ENCODE assay signal across 28 cellular contexts in the genomic region with DNA sequence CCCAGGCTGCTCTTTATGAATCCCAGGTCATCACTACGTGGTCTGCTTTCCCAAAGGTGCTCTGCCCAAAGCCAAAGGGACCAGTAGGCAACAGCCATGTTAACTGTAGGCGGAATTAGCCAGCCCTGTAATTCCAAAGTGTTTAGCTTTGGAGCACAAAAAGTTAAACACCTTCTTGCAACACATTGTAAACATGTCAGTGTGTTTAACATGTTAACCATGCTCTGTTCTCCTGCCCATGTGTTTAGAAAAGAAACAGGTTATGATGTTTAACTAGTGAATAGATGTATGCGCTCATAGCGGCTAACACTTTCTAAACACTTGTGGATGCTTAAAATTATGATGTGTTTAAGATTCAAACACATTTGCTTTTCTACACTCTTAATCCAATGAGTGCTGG.
DNase-seq lines count a peak whose midpoint lies in the region; ATAC-seq, FAIRE-seq and TF ChIP-seq lines count a peak whose summit lies in the region.
"Had no signal": no experiment of that assay in that cellular context is flagged by ENCODE, and none has a peak within 500 bp of the region (broad histone marks: within the 10 kb centered on the region; RNA-seq: fewer than 3 reads in every experiment).

No MANE protein-coding gene starts in this region.

- H3K27me3 Mint-ChIP-seq in WTC11 (ENCODE audit: low read depth) (no peaks in the 10 kb centered on the region; the same call in 1 of the 2 replicates), osteocyte (ENCODE audit: unreplicated experiment) (no peaks in the 10 kb centered on the region)
- H3K27me3 Mint-ChIP-seq in activated CD8-positive, alpha-beta T cell treated with anti-CD3 and anti-CD28 coated beads, Interleukin-2, amount 10 ng/mL, durations not matched to agents 7 days and 5 days (ENCODE audit: low read depth) = no peaks in the 10 kb centered on the region

- no TSS peak for BruUV-seq in HepG2 (replicated peaks; lab: Mats Ljungman, UMichigan)

- H3K36me3 ChIP-seq in HepG2 (replicated peaks in 1 of 2; ENCODE audit: control insufficient read depth in 1 of 2, insufficient read depth in 2 of 2, low read length in 2 of 2) (no peaks in the 10 kb centered on the region), right lobe of liver (no peaks in the 10 kb centered on the region)
- H3K36me3 ChIP-seq: BE2C, BLaER1 had no signal

- POLR2A ChIA-PET in WTC11 (lab: Charles Lee) = no interaction called here
- POLR2A ChIA-PET in HepG2 (lab: Yijun Ruan, JAX) = interaction anchor here (0.7 to 1.2 kb wide), 2 partner anchors 12 to 191 kb away, joined by 3 read pairs; no protein-coding TSS in a partner anchor
- POLR2A ChIA-PET in activated CD8-positive, alpha-beta T cell treated with anti-CD3 and anti-CD28 coated beads, Interleukin-2, amount 10 ng/mL, durations not matched to agents 7 days and 5 days (lab: Charles Lee) = no interaction called here

- no peak for ATAC-seq in WTC11
- ATAC-seq in HepG2 = no peak
- peak; percentile 39 to 61 (median 43) for ATAC-seq in right lobe of liver
- no peak for ATAC-seq in activated CD8-positive, alpha-beta T cell treated with anti-CD3 and anti-CD28 coated beads, Interleukin-2, amount 10 ng/mL, durations not matched to agents 7 days and 5 days
- ATAC-seq: GM12878 had no signal

- no peak for TF ChIP-seq RAD21 in HepG2 (CRISPR knock-in tag; IDR thresholded peaks at IDR 0.05)

- no peak overlapping the region for H2AFZ ChIP-seq in HepG2 (ENCODE audit: low read length)

- H3K9me3 ChIP-seq in HepG2 (ENCODE audit: low read length) (peaks cover 4% of the 10 kb centered on the region; the same call in 1 of the 2 replicates), right lobe of liver (no peaks in the 10 kb centered on the region)
- H3K9me3 ChIP-seq: BE2C had no signal

- intact Hi-C loops in HepG2 (cut with micrococcal nuclease; ENCODE audit: unreplicated experiment) (no loop called here), right lobe of liver (cut with DNase I) (no loop called here)

- H4K20me1 ChIP-seq in HepG2 (ENCODE audit: insufficient read depth, low read length) = no peaks in the 10 kb centered on the region
- H4K20me1 ChIP-seq: BLaER1 had no signal

- WGBS in HepG2 (ENCODE audit: low lambda C conversion rate) = 11% methylated on average over 4 of the region's 4 CpGs
- 37% methylated on average over 4 of the region's 4 CpGs for WGBS in right lobe of liver (ENCODE audit: insufficient coverage, low coverage, low lambda C conversion rate, missing lambda C conversion rate)

- H3K4me1 Mint-ChIP-seq in WTC11 (peaks cover 10% of the 10 kb centered on the region), osteocyte (ENCODE audit: unreplicated experiment) (no peaks in the 10 kb centered on the region)
- H3K4me1 Mint-ChIP-seq in activated CD8-positive, alpha-beta T cell treated with anti-CD3 and anti-CD28 coated beads, Interleukin-2, amount 10 ng/mL, durations not matched to agents 7 days and 5 days (ENCODE audit: low read depth) = no peaks in the 10 kb centered on the region
- H3K4me1 Mint-ChIP-seq: CD14-positive monocyte; CD4-positive, alpha-beta memory T cell; CD4-positive, CD25-positive, alpha-beta regulatory T cell; CD8-positive, alpha-beta memory T cell had no signal

- DNase-seq in WTC11 (ENCODE audit: low spot score) = no peak
- peak; percentile 20 for DNase-seq in fibroblast of villous mesenchyme (ENCODE audit: low read depth)
- no peak for DNase-seq in HepG2 (ENCODE audit: low spot score)
- DNase-seq in right lobe of liver = no peak
- DNase-seq in osteocyte (ENCODE audit: extremely low spot score, unreplicated experiment) = no peak
- no peak for DNase-seq in activated CD8-positive, alpha-beta T cell treated with anti-CD3 and anti-CD28 coated beads, Interleukin-2, amount 10 ng/mL, durations not matched to agents 7 days and 5 days
- DNase-seq in nucleus accumbens (lab: John Stamatoyannopoulos, UW) = no peak
- no peak for DNase-seq in stimulated activated CD4-positive, alpha-beta T cell treated with anti-CD3 and anti-CD28 coated beads, Interleukin-12 subunit alpha, Interleukin-12 subunit beta, amount 100 ng/mL, for 4 hours
- DNase-seq: 8988T; ACHN; BE2C; C1 segment of cervical spinal cord; CD4-positive, alpha-beta memory T cell; CD4-positive, CD25-positive, alpha-beta regulatory T cell; CD8-positive, alpha-beta memory T cell; COR-L47; DMS 273 treated with DMSO at 0.1 percent for 48 hours; DMS153; DMS53; DMS79; DND-41; EL; GDM1 had no signal

- no peak for TF ChIP-seq EP300 in HepG2 (IDR thresholded peaks at IDR 0.05; ENCODE audit: low read depth in 2 of 2, low read length in 2 of 2)
- TF ChIP-seq EP300 in HepG2 (CRISPR knock-in tag; IDR thresholded peaks at IDR 0.05; ENCODE audit: borderline replicate concordance) = no peak

- no peak overlapping the region for H3K27ac Mint-ChIP-seq in WTC11
- H3K27ac Mint-ChIP-seq in osteocyte (ENCODE audit: unreplicated experiment) = no peak overlapping the region
- no peak overlapping the region for H3K27ac Mint-ChIP-seq in activated CD8-positive, alpha-beta T cell treated with anti-CD3 and anti-CD28 coated beads, Interleukin-2, amount 10 ng/mL, durations not matched to agents 7 days and 5 days
- H3K27ac Mint-ChIP-seq: CD14-positive monocyte; CD4-positive, alpha-beta memory T cell; CD4-positive, CD25-positive, alpha-beta regulatory T cell; CD8-positive, alpha-beta memory T cell had no signal

- H3K79me2 ChIP-seq in HepG2 (ENCODE audit: insufficient read depth, low read length) = no peaks in the 10 kb centered on the region

- in situ Hi-C loops in HepG2 (cut with HindIII; ENCODE audit: extremely low pct_ligation_motif_present, low pct_unique_long_range_greater_than_20kb) = no loop called here

- no peak overlapping the region for H3K4me2 ChIP-seq in HepG2 (ENCODE audit: low read depth, low read length)
- H3K4me2 ChIP-seq: BLaER1 had no signal

- FAIRE-seq in HepG2 (lab: Jason Lieb, UNC) = no peak
- FAIRE-seq: A204.1, GM12878, GM19239 had no signal

- H3K27me3 ChIP-seq in HepG2 (ENCODE audit: control insufficient read depth in 1 of 2, insufficient read depth in 2 of 2, low read length in 2 of 2) = peaks cover 0 to 59% of the 10 kb centered on the region in 2 experiments; a peak in 3 of 5 replicates
- no peaks in the 10 kb centered on the region for H3K27me3 ChIP-seq in right lobe of liver
- H3K27me3 ChIP-seq: BE2C, BLaER1 had no signal

- CTCF ChIA-PET in WTC11 (lab: Charles Lee) (no interaction called here), HepG2 (lab: Yijun Ruan, JAX; ENCODE audit: low intra/inter-chr PET ratio, low total read pairs) (no interaction called here)
- CTCF ChIA-PET in activated CD8-positive, alpha-beta T cell treated with anti-CD3 and anti-CD28 coated beads, Interleukin-2, amount 10 ng/mL, durations not matched to agents 7 days and 5 days (lab: Charles Lee) = no interaction called here

- no peak overlapping the region for H3K4me3 ChIP-seq in fibroblast of villous mesenchyme (ENCODE audit: low read depth, low read length)
- no peak overlapping the region for H3K4me3 ChIP-seq in HepG2 (replicated peaks in 1 of 3; ENCODE audit: insufficient read depth in 1 of 3, low read depth in 2 of 3, low read length in 3 of 3)
- H3K4me3 ChIP-seq in right lobe of liver = no peak overlapping the region
- H3K4me3 ChIP-seq: BLaER1, GM12878 had no signal

- H3K4me3 Mint-ChIP-seq in WTC11 (no peak overlapping the region), osteocyte (ENCODE audit: unreplicated experiment) (no peak overlapping the region)
- H3K4me3 Mint-ChIP-seq in activated CD8-positive, alpha-beta T cell treated with anti-CD3 and anti-CD28 coated beads, Interleukin-2, amount 10 ng/mL, durations not matched to agents 7 days and 5 days = no peak overlapping the region
- H3K4me3 Mint-ChIP-seq: CD14-positive monocyte; CD4-positive, alpha-beta memory T cell; CD4-positive, CD25-positive, alpha-beta regulatory T cell; CD8-positive, alpha-beta memory T cell had no signal

- H3K27ac ChIP-seq in HepG2 (ENCODE audit: extremely low read length, insufficient read depth, low read length) = no peak overlapping the region
- no peak overlapping the region for H3K27ac ChIP-seq in right lobe of liver
- H3K27ac ChIP-seq: BLaER1 had no signal

- H3K9me3 Mint-ChIP-seq in WTC11 (peaks cover 15% of the 10 kb centered on the region), osteocyte (ENCODE audit: unreplicated experiment) (peaks cover 8% of the 10 kb centered on the region)
- H3K9me3 Mint-ChIP-seq in activated CD8-positive, alpha-beta T cell treated with anti-CD3 and anti-CD28 coated beads, Interleukin-2, amount 10 ng/mL, durations not matched to agents 7 days and 5 days (ENCODE audit: insufficient read depth) = no peaks in the 10 kb centered on the region
- H3K9me3 Mint-ChIP-seq: CD8-positive, alpha-beta memory T cell had no signal

- TF ChIP-seq POLR2A in HepG2 (IDR thresholded peaks at IDR 0.05; ENCODE audit: insufficient read depth in 1 of 2, low read depth in 2 of 2, low read length in 2 of 2) (no peak), right lobe of liver (IDR thresholded peaks at IDR 0.05) (no peak)

- H3K4me1 ChIP-seq in HepG2 (ENCODE audit: insufficient read depth, low read length) (no peaks in the 10 kb centered on the region), right lobe of liver (no peaks in the 10 kb centered on the region)
- H3K4me1 ChIP-seq: BE2C, BLaER1 had no signal

- peaks cover 7% of the 10 kb centered on the region for H3K36me3 Mint-ChIP-seq in WTC11
- H3K36me3 Mint-ChIP-seq in osteocyte (ENCODE audit: unreplicated experiment) = no peaks in the 10 kb centered on the region
- H3K36me3 Mint-ChIP-seq in activated CD8-positive, alpha-beta T cell treated with anti-CD3 and anti-CD28 coated beads, Interleukin-2, amount 10 ng/mL, durations not matched to agents 7 days and 5 days (ENCODE audit: low read depth) = no peaks in the 10 kb centered on the region
- H3K36me3 Mint-ChIP-seq: CD14-positive monocyte; CD4-positive, alpha-beta memory T cell; CD4-positive, CD25-positive, alpha-beta regulatory T cell; CD8-positive, alpha-beta memory T cell had no signal

- H3K9ac ChIP-seq in HepG2 (ENCODE audit: insufficient read depth, low read depth, low read length) = no peak overlapping the region
- H3K9ac ChIP-seq: BLaER1 had no signal

- no peak for TF ChIP-seq CTCF in WTC11 (IDR thresholded peaks at IDR 0.05)
- no peak for TF ChIP-seq CTCF in fibroblast of villous mesenchyme (IDR thresholded peaks at IDR 0.05; ENCODE audit: insufficient read depth, low read depth, low read length)
- no peak for TF ChIP-seq CTCF in HepG2 (CRISPR knock-in tag; IDR thresholded peaks at IDR 0.05)
- no peak for TF ChIP-seq CTCF in right lobe of liver (IDR thresholded peaks at IDR 0.05)
- TF ChIP-seq CTCF in osteocyte (IDR thresholded peaks at IDR 0.05) = no peak

TF ChIP-seq in WTC11, 78 proteins besides CTCF, POLR2A, EP300 and RAD21 (continues in another document):
- 0 out of 2 replicates have a peak, but pooled peaks have one; percentile 15 for TF ChIP-seq GABPB1 (CRISPR knock-in tag; IDR thresholded peaks at IDR 0.05)

TF ChIP-seq in HepG2, 621 proteins besides CTCF, POLR2A, EP300 and RAD21 (continues in another document):
- TF ChIP-seq MBNL3 (CRISPR knock-in tag; conservative IDR thresholded peaks at IDR 0.05) = no peak

Comparison
In these comparisons a context has a peak if more than half of its experiments do, and no peak if none do; other contexts are left out.
1. ATAC-seq: peak in right lobe of liver (4 of 4); none in WTC11 (single experiment), HepG2 (single experiment) and activated CD8-positive, alpha-beta T cell treated with anti-CD3 and anti-CD28 coated beads, Interleukin-2, amount 10 ng/mL, durations not matched to agents 7 days and 5 days (single experiment).
2. Of the 50 proteins assayed by ChIP-seq in both HepG2 and WTC11: peak only in HepG2: none; only in WTC11: GABPB1; in both: none; in neither: 49.